In genomic region chr19:42242512-42243409, GRCh38 we compare ENCODE assay signal across 8 cellular contexts. TPM values are rescaled to one million over a fixed set of nuclear protein-coding genes. Genes with fewer than 3 reads are reported as not detected.
DNase-seq lines count a peak whose midpoint lies in the region; ATAC-seq and TF ChIP-seq lines count a peak whose summit lies in the region.

TSS of gene GSK3A (minus strand) at chr19:42242602. CDS start at chr19:42242465, 137 bp downstream.

- ATAC-seq in HG02885 (IDR thresholded peaks at IDR 0.05; ENCODE audit: poor library complexity, unreplicated experiment) (peak; percentile 69), T-helper 17 cell (peak; percentile 80), left cardiac atrium (peak; percentile 89), upper lobe of right lung (peak; percentile 88)

- H3K4me3 ChIP-seq in upper lobe of right lung = peak within 1 kb of the TSS; percentile 88

- H3K9me3 ChIP-seq in T-helper 17 cell (ENCODE audit: control insufficient read depth, low read length, poor library complexity, severe bottlenecking) (no peaks in the 10 kb centered on the region), upper lobe of right lung (no peaks in the 10 kb centered on the region)

- H3K27ac Mint-ChIP-seq in T-helper 17 cell = peak within 1 kb of the TSS; percentile 89

- peaks cover 32% of the 10 kb centered on the region for H3K4me1 ChIP-seq in upper lobe of right lung

- peak; percentile 100 for DNase-seq in NCI-H1694 treated with DMSO at 0.1 percent for 48 hours (lab: John Stamatoyannopoulos, UW)
- peak; percentile 90 to 94 (median 93) for DNase-seq in T-helper 17 cell
- peak; percentile 86 to 100 (median 99) for DNase-seq in amygdala (lab: John Stamatoyannopoulos, UW)
- DNase-seq in left cardiac atrium = peak; percentile 99
- peak; percentile 100 for DNase-seq in posterior vena cava (ENCODE audit: low spot score)
- peak; percentile 99 for DNase-seq in upper lobe of right lung

- H3K27ac ChIP-seq in upper lobe of right lung = peak within 1 kb of the TSS; percentile 90

- no peaks in the 10 kb centered on the region for H3K27me3 Mint-ChIP-seq in T-helper 17 cell

- no peaks in the 10 kb centered on the region for H3K27me3 ChIP-seq in upper lobe of right lung

- peak; percentile 92 for TF ChIP-seq POLR2A in GM15510 (IDR thresholded peaks at IDR 0.05; ENCODE audit: borderline replicate concordance, extremely low read depth, insufficient read length)

- intact Hi-C loops in left cardiac atrium (cut with DNase I) (no loop called here), posterior vena cava (cut with DNase I) (loop anchor here in 1 of 2 donors (1.0 to 10.0 kb wide), 2 partner anchors 14 to 52 kb away; no protein-coding TSS in a partner anchor), upper lobe of right lung (cut with DNase I) (no loop called here)

- H3K4me1 Mint-ChIP-seq in T-helper 17 cell = peaks cover 45% of the 10 kb centered on the region

- H3K36me3 Mint-ChIP-seq in T-helper 17 cell (ENCODE audit: low read depth) = peaks cover 3% of the 10 kb centered on the region

- no peak for TF ChIP-seq CTCF in upper lobe of right lung (IDR thresholded peaks at IDR 0.05)

- peaks cover 11% of the 10 kb centered on the region for H3K36me3 ChIP-seq in upper lobe of right lung

- peak within 1 kb of the TSS; percentile 96 for H3K4me3 Mint-ChIP-seq in T-helper 17 cell

RNA-seq across cellular contexts. Expression of gene GSK3A, which starts in this region (rescaled TPM):
- total RNA-seq in T-helper 17 cell (10 to 100 TPM; 27.7 to 28.1 TPM), left cardiac atrium (10 to 100 TPM; 31.7 to 34.4 TPM), posterior vena cava (10 to 100 TPM; 29.2 to 35.1 TPM), upper lobe of right lung (38.7 TPM)

Comparison
In these comparisons a context has a peak if more than half of its experiments do, and no peak if none do; other contexts are left out.
1. Peak in every context shown above with its lines: DNase-seq, ATAC-seq, H3K4me3 ChIP-seq and H3K27ac ChIP-seq.